Comparison of ENCODE assay signal across 1 cellular context in the genomic region with DNA sequence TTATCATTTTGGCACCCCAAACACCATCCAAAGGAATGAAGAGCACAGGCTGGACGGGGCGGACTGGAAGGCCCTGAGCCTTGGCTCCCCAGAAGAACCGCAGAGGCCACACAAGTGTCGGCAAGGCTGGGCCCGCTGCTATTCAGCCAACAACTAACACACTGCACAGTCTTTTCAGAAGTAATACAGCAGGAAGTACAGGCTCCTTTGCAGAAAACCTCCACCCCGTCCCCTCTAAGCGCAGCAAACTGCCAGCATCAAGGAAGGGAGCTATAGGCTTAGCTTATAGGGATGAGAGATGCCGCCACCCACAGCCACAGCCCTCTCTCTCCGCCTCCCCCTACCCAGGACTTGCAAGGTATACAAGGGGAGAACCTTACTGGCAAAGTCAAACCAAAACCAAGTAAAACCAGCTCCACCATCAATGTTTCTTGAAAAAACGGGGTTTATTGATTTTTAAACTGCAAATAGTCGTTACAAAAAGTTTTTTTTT.
A peak's percentile ranks its signal among the peaks of the same experiment; 100 is the strongest.
TF ChIP-seq lines count a peak whose summit lies in the region.

No MANE protein-coding gene starts in this region.

TF ChIP-seq in K562, 482 proteins besides CTCF, POLR2A, EP300 and RAD21 (continued from another document):
- TF ChIP-seq, protein P1, sequence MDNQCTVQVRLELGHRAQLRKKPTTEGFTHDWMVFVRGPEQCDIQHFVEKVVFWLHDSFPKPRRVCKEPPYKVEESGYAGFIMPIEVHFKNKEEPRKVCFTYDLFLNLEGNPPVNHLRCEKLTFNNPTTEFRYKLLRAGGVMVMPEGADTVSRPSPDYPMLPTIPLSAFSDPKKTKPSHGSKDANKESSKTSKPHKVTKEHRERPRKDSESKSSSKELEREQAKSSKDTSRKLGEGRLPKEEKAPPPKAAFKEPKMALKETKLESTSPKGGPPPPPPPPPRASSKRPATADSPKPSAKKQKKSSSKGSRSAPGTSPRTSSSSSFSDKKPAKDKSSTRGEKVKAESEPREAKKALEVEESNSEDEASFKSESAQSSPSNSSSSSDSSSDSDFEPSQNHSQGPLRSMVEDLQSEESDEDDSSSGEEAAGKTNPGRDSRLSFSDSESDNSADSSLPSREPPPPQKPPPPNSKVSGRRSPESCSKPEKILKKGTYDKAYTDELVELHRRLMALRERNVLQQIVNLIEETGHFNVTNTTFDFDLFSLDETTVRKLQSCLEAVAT (IDR thresholded peaks at IDR 0.05): peak in 1 of 2 experiments; percentile 77; a peak in 1 of 4 replicates
- TF ChIP-seq RBFOX2 (IDR thresholded peaks at IDR 0.05; ENCODE audit: low read depth, low read length): peak; percentile 31; the same call in 1 of the 2 replicates
TF ChIP-seq in K562: peak in this region for 5.
